ENCODE assay signal across 20 cellular contexts in the genomic region with DNA sequence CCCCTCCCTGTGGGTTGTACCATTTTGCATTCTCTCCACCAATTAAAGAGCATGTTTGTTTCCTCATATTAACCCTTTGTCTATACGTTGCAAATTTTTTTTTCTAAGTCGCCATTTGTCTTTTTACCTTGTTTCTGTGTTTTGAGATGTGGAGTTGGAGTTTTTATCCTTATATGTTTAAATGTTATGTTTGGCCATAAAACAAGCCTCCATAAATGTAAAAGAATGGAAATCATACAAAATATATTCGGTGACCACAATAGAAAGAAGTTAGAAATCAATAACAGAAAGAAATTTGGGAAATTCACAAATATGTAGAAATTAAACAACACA.
"Had no signal": no experiment of that assay in that cellular context is flagged by ENCODE, and none has a peak within 500 bp of the region (broad histone marks: within the 10 kb centered on the region; RNA-seq: fewer than 3 reads in every experiment).

No MANE protein-coding gene starts in this region.

- H3K9me3 Mint-ChIP-seq: neural progenitor cell had no signal

- DNase-seq: activated CD4-positive, alpha-beta T cell treated with anti-CD3 and anti-CD28 coated beads for 48 hours; activated CD8-positive, alpha-beta memory T cell treated with anti-CD3 and anti-CD28 coated beads, Interleukin-2, amount 50 U/mL, for 4 hours; activated CD8-positive, alpha-beta T cell treated with anti-CD3 and anti-CD28 coated beads, Interleukin-2, amount 10 ng/mL, durations not matched to agents 7 days and 5 days; activated gamma-delta T cell treated with Interleukin-2 at 50 U/mL for 16 hours; amniotic stem cell; body of pancreas; caudate nucleus; colonic mucosa; effector CD8-positive, alpha-beta T cell; esophagus squamous epithelium; hippocampal formation; naive B cell; right lobe of liver; stimulated activated CD4-positive, alpha-beta T cell treated with anti-CD3 and anti-CD28 coated beads, Interleukin-4, amount 100 ng/mL, for 4 hours; stimulated activated CD8-positive, alpha-beta memory T cell treated with anti-CD3 and anti-CD28 coated beads, Interleukin-4, amount 100 ng/mL, for 48 hours had no signal

- H3K27ac Mint-ChIP-seq: activated CD8-positive, alpha-beta T cell treated with anti-CD3 and anti-CD28 coated beads, Interleukin-2, amount 10 ng/mL, durations not matched to agents 7 days and 5 days; activated naive CD8-positive, alpha-beta T cell; neural progenitor cell; stimulated activated naive CD8-positive, alpha-beta T cell treated with anti-CD3 and anti-CD28 coated beads, Interleukin-15, Interleukin-2, amounts not matched to agents 100 ng/mL and 50 ng/mL, for 24 hours; type B pancreatic cell had no signal

- H3K36me3 Mint-ChIP-seq: activated naive CD8-positive, alpha-beta T cell; naive B cell; neural progenitor cell; type B pancreatic cell had no signal

- H3K27me3 Mint-ChIP-seq: naive B cell had no signal

- H3K4me3 Mint-ChIP-seq: activated CD8-positive, alpha-beta T cell treated with anti-CD3 and anti-CD28 coated beads, Interleukin-2, amount 10 ng/mL, durations not matched to agents 7 days and 5 days; activated naive CD8-positive, alpha-beta T cell; neural progenitor cell; stimulated activated naive CD8-positive, alpha-beta T cell treated with anti-CD3 and anti-CD28 coated beads, Interleukin-15, Interleukin-2, amounts not matched to agents 100 ng/mL and 50 ng/mL, for 24 hours; type B pancreatic cell had no signal

- ATAC-seq: activated CD8-positive, alpha-beta T cell treated with anti-CD3 and anti-CD28 coated beads, Interleukin-2, amount 10 ng/mL, durations not matched to agents 7 days and 5 days; body of pancreas; left lobe of liver had no signal
